ENCODE assay signal across 8 cellular contexts in the genomic region with DNA sequence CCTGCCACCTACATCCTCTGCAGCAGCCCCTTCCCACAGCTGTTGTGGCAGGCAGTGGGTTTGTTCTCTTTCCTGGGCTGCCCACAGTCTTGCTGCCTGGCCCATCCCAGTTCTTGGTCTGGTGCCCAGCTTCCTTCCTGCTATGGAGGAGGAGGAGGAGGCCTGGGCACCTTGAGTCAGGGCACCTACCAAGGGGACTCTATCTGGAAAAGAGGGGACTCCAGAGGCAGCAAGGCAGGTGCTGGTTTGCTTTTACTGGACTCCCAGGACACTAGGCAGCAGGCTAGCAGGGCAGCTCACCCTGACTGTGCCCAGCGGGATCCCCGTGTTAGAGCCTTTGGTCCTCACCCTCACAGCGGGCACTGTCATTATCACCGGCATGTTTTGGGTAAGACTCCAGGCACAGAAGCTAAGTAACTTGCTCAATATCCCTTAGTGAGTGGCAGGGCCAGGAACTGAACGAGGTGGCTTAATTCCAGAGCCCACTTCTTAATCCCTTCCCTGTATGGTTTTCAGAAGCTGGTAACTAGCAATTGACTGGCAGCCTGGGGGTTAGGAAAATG.
A peak's percentile ranks its signal among the peaks of the same experiment; 100 is the strongest.
DNase-seq lines count a peak whose midpoint lies in the region; ATAC-seq and TF ChIP-seq lines count a peak whose summit lies in the region.

No MANE protein-coding gene starts in this region.

- in situ Hi-C loops in transverse colon (cut with MboI; ENCODE audit: low pct_ligation_motif_present in 1 of 4, low pct_unique_long_range_greater_than_20kb in 1 of 4, low sequenced_read_pairs in 3 of 4): no loop called here

- no peaks in the 10 kb centered on the region for H3K27me3 ChIP-seq in liver (ENCODE audit: control insufficient read depth in 4 of 4, insufficient read depth in 4 of 4, low read length in 3 of 4)
- H3K27me3 ChIP-seq in transverse colon: no peaks in the 10 kb centered on the region

- peak overlapping the region; percentile 77 for H3K4me3 Mint-ChIP-seq in activated T-cell treated with anti-CD3 and anti-CD28 coated beads, Interleukin-2, amount 50 U/mL, for 4 hours

- H3K9ac ChIP-seq in liver (ENCODE audit: low read depth in 1 of 2, low read length in 2 of 2): no peak overlapping the region

- intact Hi-C loops in transverse colon (cut with DNase I; ENCODE audit: low total_unique reads): loop anchor here (5.0 kb wide), 1 partner anchor 48 kb away; no protein-coding TSS in a partner anchor

- TF ChIP-seq CTCF in liver (IDR thresholded peaks at IDR 0.05; ENCODE audit: low read depth, low read length, missing input control) (no peak), transverse colon (IDR thresholded peaks at IDR 0.05) (no peak)

- peaks cover 3% of the 10 kb centered on the region for H3K36me3 Mint-ChIP-seq in activated T-cell treated with anti-CD3 and anti-CD28 coated beads, Interleukin-2, amount 50 U/mL, for 4 hours (ENCODE audit: insufficient read depth)

- no peak for TF ChIP-seq RAD21 in liver (IDR thresholded peaks at IDR 0.05)

- no peak for TF ChIP-seq POLR2A in transverse colon (IDR thresholded peaks at IDR 0.05)

- no peaks in the 10 kb centered on the region for H3K9me3 Mint-ChIP-seq in activated T-cell treated with anti-CD3 and anti-CD28 coated beads, Interleukin-2, amount 50 U/mL, for 4 hours

- no peaks in the 10 kb centered on the region for H3K9me3 ChIP-seq in liver (ENCODE audit: control insufficient read depth in 4 of 4, low read length in 3 of 4)
- no peaks in the 10 kb centered on the region for H3K9me3 ChIP-seq in transverse colon

- H3K36me3 ChIP-seq in liver (ENCODE audit: control insufficient read depth in 4 of 4, insufficient read depth in 3 of 4, low read depth in 1 of 4, low read length in 3 of 4) (no peaks in the 10 kb centered on the region), transverse colon (no peaks in the 10 kb centered on the region)

- WGBS in adipose tissue, 3 donors: 41 to 76% (median 59%) methylated on average over 5 of the region's 5 CpGs
- 89% methylated on average over 5 of the region's 5 CpGs for WGBS in liver
- 77% methylated on average over 5 of the region's 5 CpGs; no CpG with 5 or more reads in 1 of the 2 donors for WGBS in transverse colon (ENCODE audit: low coverage in 1 of 2), 2 donors

- H3K4me3 ChIP-seq in liver (ENCODE audit: low read depth in 1 of 3, low read length in 3 of 3) (no peak overlapping the region), transverse colon (no peak overlapping the region)

- H3K27ac ChIP-seq in adipose tissue (ENCODE audit: low read depth, low read length) (peak overlapping the region; percentile 70), liver (ENCODE audit: low read depth in 1 of 2, low read length in 2 of 2) (peak overlapping the region; percentile 25 to 31), transverse colon (peak overlapping the region; percentile 92 to 98 (median 94))

- ATAC-seq in activated T-cell treated with anti-CD3 and anti-CD28 coated beads, Interleukin-2, amount 50 U/mL, for 4 hours: no peak
- no peak for ATAC-seq in HG03460 (IDR thresholded peaks at IDR 0.05; ENCODE audit: unreplicated experiment)

- no peaks in the 10 kb centered on the region for H3K27me3 Mint-ChIP-seq in activated T-cell treated with anti-CD3 and anti-CD28 coated beads, Interleukin-2, amount 50 U/mL, for 4 hours (ENCODE audit: low read depth)

- TF ChIP-seq EP300 in transverse colon (IDR thresholded peaks at IDR 0.05; ENCODE audit: low read depth): no peak

- peaks cover 68% of the 10 kb centered on the region for H3K4me1 Mint-ChIP-seq in activated T-cell treated with anti-CD3 and anti-CD28 coated beads, Interleukin-2, amount 50 U/mL, for 4 hours (ENCODE audit: low read depth)

- peaks cover 2 to 19% (median 10%) of the 10 kb centered on the region in 4 donors for H3K4me1 ChIP-seq in liver (ENCODE audit: control insufficient read depth in 4 of 4, insufficient read depth in 4 of 4, low read length in 3 of 4)
- H3K4me1 ChIP-seq in transverse colon: peaks cover 21 to 65% (median 56%) of the 10 kb centered on the region in 4 donors

- no peak for DNase-seq in activated T-cell treated with anti-CD3 and anti-CD28 coated beads, Interleukin-2, amount 50 U/mL, for 4 hours
- no peak for DNase-seq in activated T-cell treated with anti-CD3 and anti-CD28 coated beads, Interleukin-2, amount 50 U/mL, for 1 hour
- DNase-seq in transverse colon (peak; percentile 73), cerebellum (ENCODE audit: low spot score) (no peak), medulla oblongata (ENCODE audit: extremely low spot score) (no peak)

TF ChIP-seq in liver, 16 proteins besides CTCF, POLR2A, EP300 and RAD21:
- TF ChIP-seq FOXA2 (IDR thresholded peaks at IDR 0.05) (no peak), GABPA (IDR thresholded peaks at IDR 0.05 in 1 of 2, conservative IDR thresholded peaks at IDR 0.05 in 1 of 2) (no peak), HNF4G (IDR thresholded peaks at IDR 0.05) (no peak), FOXA1 (IDR thresholded peaks at IDR 0.05) (no peak)
- TF ChIP-seq, protein P1, sequence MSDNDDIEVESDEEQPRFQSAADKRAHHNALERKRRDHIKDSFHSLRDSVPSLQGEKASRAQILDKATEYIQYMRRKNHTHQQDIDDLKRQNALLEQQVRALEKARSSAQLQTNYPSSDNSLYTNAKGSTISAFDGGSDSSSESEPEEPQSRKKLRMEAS (IDR thresholded peaks at IDR 0.05): no peak
- TF ChIP-seq, protein P2, sequence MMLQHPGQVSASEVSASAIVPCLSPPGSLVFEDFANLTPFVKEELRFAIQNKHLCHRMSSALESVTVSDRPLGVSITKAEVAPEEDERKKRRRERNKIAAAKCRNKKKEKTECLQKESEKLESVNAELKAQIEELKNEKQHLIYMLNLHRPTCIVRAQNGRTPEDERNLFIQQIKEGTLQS (IDR thresholded peaks at IDR 0.05): no peak

Comparison
In these comparisons a context has a peak if more than half of its experiments do, and no peak if none do; other contexts are left out.
1. H3K27ac ChIP-seq: peak in every context shown above with its lines; median percentile 94 in transverse colon; 70 in adipose tissue; 28 in liver.